In genomic region chr9:115262477-115262876, GRCh38 we compare ENCODE assay signal across 1 cellular context.
A peak's percentile ranks its signal among the peaks of the same experiment; 100 is the strongest.
TF ChIP-seq lines count a peak whose summit lies in the region.

No MANE protein-coding gene starts in this region.

TF ChIP-seq in SK-N-SH, 30 proteins besides CTCF, POLR2A, EP300 and RAD21 (continued from another document):
- TF ChIP-seq REST (IDR thresholded peaks at IDR 0.05; ENCODE audit: low read depth, low read length) (no peak), TEAD4 (IDR thresholded peaks at IDR 0.05; ENCODE audit: borderline replicate concordance, insufficient read depth) (peak; percentile 96), USF1 (IDR thresholded peaks at IDR 0.05; ENCODE audit: borderline replicate concordance, low read depth) (no peak), FOSL2 (IDR thresholded peaks at IDR 0.05; ENCODE audit: borderline replicate concordance, low read depth) (peak; percentile 51; the same call in 1 of the 2 replicates), IRF3 (IDR thresholded peaks at IDR 0.05; ENCODE audit: low read depth, low read length) (no peak), ZBTB33 (IDR thresholded peaks at IDR 0.05; ENCODE audit: borderline replicate concordance, low read depth) (peak; percentile 64; the same call in 1 of the 2 replicates), MAX (IDR thresholded peaks at IDR 0.05; ENCODE audit: low read depth) (no peak), FOXM1 (IDR thresholded peaks at IDR 0.05; ENCODE audit: low read depth) (peak; percentile 96), MXI1 (IDR thresholded peaks at IDR 0.05; ENCODE audit: low read depth, low read length) (peak; percentile 80), NFIC (IDR thresholded peaks at IDR 0.05; ENCODE audit: borderline replicate concordance) (peak; percentile 100), EZH2phosphoT487 (IDR thresholded peaks at IDR 0.05; ENCODE audit: borderline replicate concordance, low read depth) (no peak), TCF12 (IDR thresholded peaks at IDR 0.05) (peak; percentile 100)
